In the genomic region with DNA sequence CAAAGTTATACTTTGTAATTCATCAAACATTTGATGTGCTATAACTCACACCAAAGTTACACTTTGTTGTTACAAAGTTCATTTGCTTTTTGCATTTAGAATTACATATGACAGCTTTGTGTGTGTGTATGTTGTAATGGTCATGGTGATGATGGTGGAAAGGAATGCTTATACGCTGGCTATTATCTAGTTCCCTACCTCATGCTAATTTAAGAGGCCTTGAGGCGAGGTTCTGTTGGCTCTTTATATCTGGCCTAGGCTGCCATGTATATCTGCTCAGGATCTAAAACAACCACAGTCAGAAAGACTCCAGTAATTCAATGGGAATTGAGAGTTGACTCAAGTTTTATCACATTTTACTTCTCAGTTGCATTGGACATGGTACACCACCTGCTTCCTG, we compare ENCODE assay signal across 25 cellular contexts.
"Had no signal": no experiment of that assay in that cellular context is flagged by ENCODE, and none has a peak within 500 bp of the region (broad histone marks: within the 10 kb centered on the region; RNA-seq: fewer than 3 reads in every experiment).

No MANE protein-coding gene starts in this region.

- DNase-seq: activated CD4-positive, alpha-beta T cell treated with anti-CD3 and anti-CD28 coated beads for 4 hours; activated CD4-positive, alpha-beta T cell treated with anti-CD3 and anti-CD28 coated beads, Interleukin-2, amount 50 U/mL, for 48 hours; activated CD4-positive, CD25-positive, alpha-beta regulatory T cell; activated CD8-positive, alpha-beta memory T cell treated with anti-CD3 and anti-CD28 coated beads, Interleukin-2, amount 50 U/mL, for 48 hours; activated naive CD4-positive, alpha-beta T cell; activated naive CD8-positive, alpha-beta T cell treated with anti-CD3 and anti-CD28 coated beads for 36 hours; activated T-cell treated with anti-CD3 and anti-CD28 coated beads, Interleukin-2, amount 50 U/mL, for 4 hours; amygdala; cortex of kidney; endodermal cell; foreskin melanocyte; kidney glomerular epithelial cell; left lung; midbrain; natural killer cell; pancreas; right lobe of liver; stimulated activated CD4-positive, alpha-beta T cell treated with anti-CD3 and anti-CD28 coated beads, Interleukin-2, amount 100 ng/mL, for 24 hours; stimulated activated naive CD8-positive, alpha-beta T cell treated with anti-CD3 and anti-CD28 coated beads, Interleukin-15, amount 100 ng/mL, for 72 hours; T-helper 17 cell had no signal

- H3K36me3 ChIP-seq: cardiac muscle cell, left lung, pancreas, right lobe of liver, tibial nerve had no signal

- H3K4me3 ChIP-seq: cardiac muscle cell, left lung, lung, pancreas, right lobe of liver, skin epidermis, tibial nerve had no signal

- H3K27me3 ChIP-seq: cardiac muscle cell, left lung, pancreas, right lobe of liver, tibial nerve had no signal

- H3K27ac ChIP-seq: cardiac muscle cell, left lung, pancreas, right lobe of liver, skin epidermis, tibial nerve had no signal

- ATAC-seq: activated T-cell treated with anti-CD3 and anti-CD28 coated beads, Interleukin-2, amount 50 U/mL, for 4 hours; left lung; natural killer cell; pancreas; right lobe of liver; stimulated activated effector memory CD8-positive, alpha-beta T cell treated with anti-CD3 and anti-CD28 coated beads, Interleukin-12 subunit alpha, Interleukin-12 subunit beta, amount 100 ng/mL, for 72 hours; stimulated activated naive CD8-positive, alpha-beta T cell treated with anti-CD3 and anti-CD28 coated beads, Interleukin-15, amount 100 ng/mL, for 72 hours; T-helper 17 cell had no signal

- H3K9me3 ChIP-seq: left lung, pancreas, right lobe of liver, tibial nerve had no signal

- H3K4me1 ChIP-seq: left lung, right lobe of liver, tibial nerve had no signal
